Comparison of ENCODE assay signal across 16 cellular contexts in the genomic region with DNA sequence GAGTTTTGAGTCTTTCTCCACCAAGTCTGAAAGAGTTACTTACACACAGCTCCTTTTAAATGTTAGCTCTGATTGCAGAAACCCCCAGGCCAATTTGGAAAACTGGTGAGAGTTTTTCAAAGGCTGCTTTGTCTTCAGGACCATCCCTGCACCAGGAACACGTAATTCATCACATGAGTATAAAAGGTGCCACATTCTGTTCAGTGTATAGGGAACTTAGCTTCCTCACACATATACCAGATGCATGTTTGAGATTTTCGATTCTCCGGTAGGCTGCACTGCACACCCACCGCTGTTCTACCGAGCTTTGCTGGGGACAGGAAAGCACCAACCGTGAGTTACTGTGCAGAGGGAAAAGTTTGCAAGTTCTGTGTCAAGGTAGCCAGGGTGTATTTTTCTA. TPM values are rescaled to one million over a fixed set of nuclear protein-coding genes. Genes with fewer than 3 reads are reported as not detected.
A peak's percentile ranks its signal among the peaks of the same experiment; 100 is the strongest.
DNase-seq lines count a peak whose midpoint lies in the region; ATAC-seq and TF ChIP-seq lines count a peak whose summit lies in the region.
"Had no signal": no experiment of that assay in that cellular context is flagged by ENCODE, and none has a peak within 500 bp of the region (broad histone marks: within the 10 kb centered on the region; RNA-seq: fewer than 3 reads in every experiment).

No MANE protein-coding gene starts in this region.

- no peak overlapping the region for H3K4me3 Mint-ChIP-seq in immature natural killer cell
- H3K4me3 Mint-ChIP-seq: CD4-positive, CD25-positive, alpha-beta regulatory T cell; CD8-positive, alpha-beta memory T cell had no signal

- no peaks in the 10 kb centered on the region for H3K36me3 Mint-ChIP-seq in activated naive CD4-positive, alpha-beta T cell treated with anti-CD3 and anti-CD28 coated beads, Interleukin-2, amount 50 U/mL, for 72 hours
- no peaks in the 10 kb centered on the region for H3K36me3 Mint-ChIP-seq in immature natural killer cell
- H3K36me3 Mint-ChIP-seq: CD4-positive, CD25-positive, alpha-beta regulatory T cell; CD8-positive, alpha-beta memory T cell had no signal

- peaks cover 0 to 2% (median 2%) of the 10 kb centered on the region in 3 donors for H3K27me3 Mint-ChIP-seq in immature natural killer cell (ENCODE audit: low read depth in 3 of 3)
- H3K27me3 Mint-ChIP-seq: CD4-positive, CD25-positive, alpha-beta regulatory T cell; CD8-positive, alpha-beta memory T cell had no signal

- H3K4me3 ChIP-seq in HAP-1: no peak overlapping the region
- no peak overlapping the region for H3K4me3 ChIP-seq in Peyer's patch
- H3K4me3 ChIP-seq: K562 had no signal

- DNase-seq in HAP-1 (ENCODE audit: low spot score in 2 of 2) (peak; percentile 52 to 57), SK-MEL-5 (ENCODE audit: low read depth, low spot score) (peak; percentile 99), epidermal melanocyte (ENCODE audit: insufficient read length, low spot score) (peak; percentile 25), immature natural killer cell (no peak), Peyer's patch (no peak)
- DNase-seq in activated naive CD4-positive, alpha-beta T cell treated with anti-CD3 and anti-CD28 coated beads, Interleukin-2, amount 50 U/mL, for 72 hours (ENCODE audit: low spot score in 2 of 2): no peak
- DNase-seq in activated CD8-positive, alpha-beta memory T cell treated with anti-CD3 and anti-CD28 coated beads, Interleukin-2, amount 50 U/mL, for 4 hours: no peak
- DNase-seq: BE2C; C1 segment of cervical spinal cord; Caco-2; CD4-positive, CD25-positive, alpha-beta regulatory T cell; CD8-positive, alpha-beta memory T cell; GOT3; H9 had no signal

- H3K4me1 Mint-ChIP-seq in immature natural killer cell: no peaks in the 10 kb centered on the region
- H3K4me1 Mint-ChIP-seq: CD4-positive, CD25-positive, alpha-beta regulatory T cell; CD8-positive, alpha-beta memory T cell had no signal

- H3K36me3 ChIP-seq in HAP-1 (replicated peaks) (no peaks in the 10 kb centered on the region), Peyer's patch (no peaks in the 10 kb centered on the region)
- H3K36me3 ChIP-seq: BE2C had no signal

- TF ChIP-seq POLR2A in Peyer's patch (IDR thresholded peaks at IDR 0.05): no peak

- H3K27me3 ChIP-seq in HAP-1 (ENCODE audit: low read depth): no peaks in the 10 kb centered on the region
- H3K27me3 ChIP-seq in Peyer's patch: no peaks in the 10 kb centered on the region

- no peak overlapping the region for H3K27ac Mint-ChIP-seq in activated naive CD4-positive, alpha-beta T cell treated with anti-CD3 and anti-CD28 coated beads, Interleukin-2, amount 50 U/mL, for 72 hours
- H3K27ac Mint-ChIP-seq in immature natural killer cell: no peak overlapping the region
- H3K27ac Mint-ChIP-seq: CD4-positive, CD25-positive, alpha-beta regulatory T cell; CD8-positive, alpha-beta memory T cell had no signal

- TF ChIP-seq CTCF in Peyer's patch (IDR thresholded peaks at IDR 0.05): no peak

- H3K4me1 ChIP-seq in HAP-1: peaks cover 10% of the 10 kb centered on the region
- H3K4me1 ChIP-seq in Peyer's patch: no peaks in the 10 kb centered on the region
- H3K4me1 ChIP-seq: BE2C, Caco-2 had no signal

- ATAC-seq in activated naive CD4-positive, alpha-beta T cell treated with anti-CD3 and anti-CD28 coated beads, Interleukin-2, amount 50 U/mL, for 72 hours: no peak
- ATAC-seq: K562 had no signal

- H3K9me3 Mint-ChIP-seq in activated naive CD4-positive, alpha-beta T cell treated with anti-CD3 and anti-CD28 coated beads, Interleukin-2, amount 50 U/mL, for 72 hours: no peaks in the 10 kb centered on the region
- H3K9me3 Mint-ChIP-seq in immature natural killer cell: peaks cover 3 to 29% (median 12%) of the 10 kb centered on the region in 6 donors
- H3K9me3 Mint-ChIP-seq: CD4-positive, CD25-positive, alpha-beta regulatory T cell had no signal

- H3K9me3 ChIP-seq in HAP-1: no peaks in the 10 kb centered on the region
- no peaks in the 10 kb centered on the region for H3K9me3 ChIP-seq in Peyer's patch
- H3K9me3 ChIP-seq: BE2C, Caco-2 had no signal

- H3K27ac ChIP-seq in Peyer's patch: no peak overlapping the region
- H3K27ac ChIP-seq: HL-60 had no signal

- in situ Hi-C loops in HAP-1 (cut with MboI; ENCODE audit: low sequenced_read_pairs) (no loop called here), SK-MEL-5 (cut with HindIII; ENCODE audit: low pct_unique_long_range_greater_than_20kb, low sequenced_read_pairs) (no loop called here)

RNA-seq across cellular contexts. Expression of gene KCNK2, which starts 28.3 kb away (rescaled TPM):
- total RNA-seq in SK-MEL-5 (2014; rRNA removed; shearing (Covaris generic)): 2.0 and 5.1 TPM in 2 replicates
- 3.1 and 4.2 TPM in 2 replicates for polyA plus RNA-seq in SK-MEL-5 (2015; cell fraction: cytosol; rRNA removed)
- polyA plus RNA-seq in SK-MEL-5 (2015; cell fraction: nucleus; rRNA removed): 0.23 and 1.2 TPM in 2 replicates
- not detected for total RNA-seq in activated naive CD4-positive, alpha-beta T cell treated with anti-CD3 and anti-CD28 coated beads, Interleukin-2, amount 50 U/mL, for 72 hours
- not detected for polyA plus RNA-seq in immature natural killer cell
- total RNA-seq in Peyer's patch: under 1 TPM in 3 of 4 donors, not detected in 1; 0.53 to 0.94 (median 0.57) TPM
- total RNA-seq: CD4-positive, CD25-positive, alpha-beta regulatory T cell; CD8-positive, alpha-beta memory T cell had no signal
- polyA plus RNA-seq: CD4-positive, CD25-positive, alpha-beta regulatory T cell; CD8-positive, alpha-beta memory T cell had no signal

Comparison
In these comparisons a context has a peak if more than half of its experiments do, and no peak if none do; other contexts are left out.
1. DNase-seq: peak in HAP-1 (2 of 2), SK-MEL-5 (single experiment) and epidermal melanocyte (single experiment); none in activated naive CD4-positive, alpha-beta T cell treated with anti-CD3 and anti-CD28 coated beads, Interleukin-2, amount 50 U/mL, for 72 hours (0 of 2), activated CD8-positive, alpha-beta memory T cell treated with anti-CD3 and anti-CD28 coated beads, Interleukin-2, amount 50 U/mL, for 4 hours (single experiment), immature natural killer cell (0 of 3) and Peyer's patch (0 of 3).